18 cellular contexts compared by ENCODE assay signal in genomic region chr22:20490183-20490940, GRCh38.
"Had no signal": no experiment of that assay in that cellular context is flagged by ENCODE, and none has a peak within 500 bp of the region (broad histone marks: within the 10 kb centered on the region; RNA-seq: fewer than 3 reads in every experiment).

No MANE protein-coding gene starts in this region.

- H3K9me3 ChIP-seq: left ventricle myocardium inferior, mucosa of descending colon, prostate gland had no signal

- H3K9me3 Mint-ChIP-seq: activated naive CD4-positive, alpha-beta T cell treated with anti-CD3 and anti-CD28 coated beads, Interleukin-2, amount 50 U/mL, for 72 hours; nephron; type B pancreatic cell had no signal

- H3K36me3 ChIP-seq: prostate gland had no signal

- H3K27ac ChIP-seq: coronary artery, left ventricle myocardium inferior, prostate gland, skin epidermis, VCaP had no signal

- H3K27me3 Mint-ChIP-seq: brain, type B pancreatic cell had no signal

- H3K4me1 ChIP-seq: prostate gland had no signal

- DNase-seq: activated CD4-positive, alpha-beta T cell treated with anti-CD3 and anti-CD28 coated beads for 4 hours; central memory CD4-positive, alpha-beta T cell; foreskin fibroblast; hypothalamus; left ventricle myocardium inferior; mucosa of descending colon; stimulated activated CD4-positive, alpha-beta T cell treated with anti-CD3 and anti-CD28 coated beads, Interleukin-15, amount 100 ng/mL, for 24 hours; stimulated activated CD4-positive, alpha-beta T cell treated with anti-CD3 and anti-CD28 coated beads, Interleukin-4, amount 100 ng/mL, for 1 hour; stimulated activated naive CD4-positive, alpha-beta T cell treated with Interleukin-2 at 50 U/mL for 16 hours had no signal

- H3K27ac Mint-ChIP-seq: activated naive CD4-positive, alpha-beta T cell treated with anti-CD3 and anti-CD28 coated beads, Interleukin-2, amount 50 U/mL, for 72 hours; nephron; type B pancreatic cell had no signal

- H3K4me3 ChIP-seq: coronary artery, left ventricle myocardium inferior, mucosa of descending colon, prostate gland, skin epidermis had no signal

- ATAC-seq: mucosa of descending colon, right cardiac atrium had no signal

- H3K4me3 Mint-ChIP-seq: brain, type B pancreatic cell had no signal
